Comparison of ENCODE assay signal across 1 cellular context in the genomic region with DNA sequence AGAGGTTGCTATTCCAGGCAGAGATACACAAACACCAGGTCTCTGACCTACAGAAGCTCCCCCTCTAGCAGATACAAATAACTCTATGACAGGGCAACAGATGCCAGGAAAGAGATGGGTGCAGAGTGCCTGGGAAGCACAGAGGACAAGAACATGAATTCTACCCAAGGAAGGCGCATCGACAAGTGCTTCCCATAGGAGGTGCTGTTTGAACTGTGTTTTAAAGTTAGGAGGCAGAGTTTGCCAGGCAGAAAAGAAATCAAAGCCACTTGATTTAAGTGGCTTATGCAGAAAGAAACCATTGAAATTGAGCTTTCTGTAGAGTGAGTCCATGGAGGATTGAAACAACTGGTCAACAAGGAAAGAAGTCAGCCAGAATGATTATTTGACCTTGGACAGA.
TF ChIP-seq lines count a peak whose summit lies in the region.

No MANE protein-coding gene starts in this region.

TF ChIP-seq in SK-N-SH treated with all-trans-retinoic acid at 6 μM for 48 hours, 23 proteins besides CTCF, POLR2A, EP300 and RAD21 (continued from another document):
- TF ChIP-seq, protein P1, sequence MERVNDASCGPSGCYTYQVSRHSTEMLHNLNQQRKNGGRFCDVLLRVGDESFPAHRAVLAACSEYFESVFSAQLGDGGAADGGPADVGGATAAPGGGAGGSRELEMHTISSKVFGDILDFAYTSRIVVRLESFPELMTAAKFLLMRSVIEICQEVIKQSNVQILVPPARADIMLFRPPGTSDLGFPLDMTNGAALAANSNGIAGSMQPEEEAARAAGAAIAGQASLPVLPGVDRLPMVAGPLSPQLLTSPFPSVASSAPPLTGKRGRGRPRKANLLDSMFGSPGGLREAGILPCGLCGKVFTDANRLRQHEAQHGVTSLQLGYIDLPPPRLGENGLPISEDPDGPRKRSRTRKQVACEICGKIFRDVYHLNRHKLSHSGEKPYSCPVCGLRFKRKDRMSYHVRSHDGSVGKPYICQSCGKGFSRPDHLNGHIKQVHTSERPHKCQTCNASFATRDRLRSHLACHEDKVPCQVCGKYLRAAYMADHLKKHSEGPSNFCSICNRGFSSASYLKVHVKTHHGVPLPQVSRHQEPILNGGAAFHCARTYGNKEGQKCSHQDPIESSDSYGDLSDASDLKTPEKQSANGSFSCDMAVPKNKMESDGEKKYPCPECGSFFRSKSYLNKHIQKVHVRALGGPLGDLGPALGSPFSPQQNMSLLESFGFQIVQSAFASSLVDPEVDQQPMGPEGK (CRISPR knock-in tag; IDR thresholded peaks at IDR 0.05; ENCODE audit: borderline replicate concordance) = no peak
- no peak for TF ChIP-seq ZFP3 (CRISPR knock-in tag; IDR thresholded peaks at IDR 0.05)
- no peak for TF ChIP-seq ZNF8 (CRISPR knock-in tag; IDR thresholded peaks at IDR 0.05)
- TF ChIP-seq PPARA (CRISPR knock-in tag; IDR thresholded peaks at IDR 0.05; ENCODE audit: borderline replicate concordance) = no peak
- TF ChIP-seq, protein P2, sequence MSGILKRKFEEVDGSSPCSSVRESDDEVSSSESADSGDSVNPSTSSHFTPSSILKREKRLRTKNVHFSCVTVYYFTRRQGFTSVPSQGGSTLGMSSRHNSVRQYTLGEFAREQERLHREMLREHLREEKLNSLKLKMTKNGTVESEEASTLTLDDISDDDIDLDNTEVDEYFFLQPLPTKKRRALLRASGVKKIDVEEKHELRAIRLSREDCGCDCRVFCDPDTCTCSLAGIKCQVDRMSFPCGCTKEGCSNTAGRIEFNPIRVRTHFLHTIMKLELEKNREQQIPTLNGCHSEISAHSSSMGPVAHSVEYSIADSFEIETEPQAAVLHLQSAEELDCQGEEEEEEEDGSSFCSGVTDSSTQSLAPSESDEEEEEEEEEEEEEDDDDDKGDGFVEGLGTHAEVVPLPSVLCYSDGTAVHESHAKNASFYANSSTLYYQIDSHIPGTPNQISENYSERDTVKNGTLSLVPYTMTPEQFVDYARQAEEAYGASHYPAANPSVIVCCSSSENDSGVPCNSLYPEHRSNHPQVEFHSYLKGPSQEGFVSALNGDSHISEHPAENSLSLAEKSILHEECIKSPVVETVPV (CRISPR knock-in tag; IDR thresholded peaks at IDR 0.05) = no peak
- TF ChIP-seq, protein P3, sequence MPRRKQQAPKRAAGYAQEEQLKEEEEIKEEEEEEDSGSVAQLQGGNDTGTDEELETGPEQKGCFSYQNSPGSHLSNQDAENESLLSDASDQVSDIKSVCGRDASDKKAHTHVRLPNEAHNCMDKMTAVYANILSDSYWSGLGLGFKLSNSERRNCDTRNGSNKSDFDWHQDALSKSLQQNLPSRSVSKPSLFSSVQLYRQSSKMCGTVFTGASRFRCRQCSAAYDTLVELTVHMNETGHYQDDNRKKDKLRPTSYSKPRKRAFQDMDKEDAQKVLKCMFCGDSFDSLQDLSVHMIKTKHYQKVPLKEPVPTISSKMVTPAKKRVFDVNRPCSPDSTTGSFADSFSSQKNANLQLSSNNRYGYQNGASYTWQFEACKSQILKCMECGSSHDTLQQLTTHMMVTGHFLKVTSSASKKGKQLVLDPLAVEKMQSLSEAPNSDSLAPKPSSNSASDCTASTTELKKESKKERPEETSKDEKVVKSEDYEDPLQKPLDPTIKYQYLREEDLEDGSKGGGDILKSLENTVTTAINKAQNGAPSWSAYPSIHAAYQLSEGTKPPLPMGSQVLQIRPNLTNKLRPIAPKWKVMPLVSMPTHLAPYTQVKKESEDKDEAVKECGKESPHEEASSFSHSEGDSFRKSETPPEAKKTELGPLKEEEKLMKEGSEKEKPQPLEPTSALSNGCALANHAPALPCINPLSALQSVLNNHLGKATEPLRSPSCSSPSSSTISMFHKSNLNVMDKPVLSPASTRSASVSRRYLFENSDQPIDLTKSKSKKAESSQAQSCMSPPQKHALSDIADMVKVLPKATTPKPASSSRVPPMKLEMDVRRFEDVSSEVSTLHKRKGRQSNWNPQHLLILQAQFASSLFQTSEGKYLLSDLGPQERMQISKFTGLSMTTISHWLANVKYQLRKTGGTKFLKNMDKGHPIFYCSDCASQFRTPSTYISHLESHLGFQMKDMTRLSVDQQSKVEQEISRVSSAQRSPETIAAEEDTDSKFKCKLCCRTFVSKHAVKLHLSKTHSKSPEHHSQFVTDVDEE (CRISPR knock-in tag; IDR thresholded peaks at IDR 0.05) = no peak
